In the genomic region with DNA sequence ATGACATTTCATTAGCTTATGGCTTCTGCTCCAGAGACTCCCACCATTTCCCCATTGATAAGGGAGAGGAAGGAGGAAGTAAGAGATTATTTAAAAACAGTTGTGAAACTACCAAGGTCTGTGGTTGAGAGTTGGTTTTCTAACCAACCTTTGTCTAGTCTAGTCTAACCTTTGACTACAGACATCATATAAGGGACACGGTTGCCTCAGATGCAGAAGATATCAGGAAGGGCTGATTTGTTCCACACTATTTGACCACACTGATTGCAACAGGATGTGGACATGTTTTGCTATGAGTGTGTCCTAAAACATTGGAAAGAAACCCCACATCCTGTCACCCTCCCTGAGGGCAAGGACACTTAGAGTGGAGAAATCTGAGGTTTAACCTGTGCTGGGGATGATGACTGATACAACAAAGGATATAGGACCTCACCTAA, we compare ENCODE assay signal across 9 cellular contexts. TPM values are rescaled to one million over a fixed set of nuclear protein-coding genes. Genes with fewer than 3 reads are reported as not detected.
DNase-seq lines count a peak whose midpoint lies in the region; ATAC-seq and TF ChIP-seq lines count a peak whose summit lies in the region.
"Had no signal": no experiment of that assay in that cellular context is flagged by ENCODE, and none has a peak within 500 bp of the region (broad histone marks: within the 10 kb centered on the region; RNA-seq: fewer than 3 reads in every experiment).

No MANE protein-coding gene starts in this region.

- peak; percentile 72 for ATAC-seq in HG02884 (IDR thresholded peaks at IDR 0.05; ENCODE audit: unreplicated experiment)
- peak; percentile 41 for ATAC-seq in lung (ENCODE audit: insufficient read depth, low FRiP score)

- no peaks in the 10 kb centered on the region for H3K9me3 ChIP-seq in lung (ENCODE audit: control insufficient read depth in 2 of 2, insufficient read depth in 1 of 2, low read length in 1 of 2)

- no peak overlapping the region for H3K27ac ChIP-seq in lung (ENCODE audit: low read depth in 1 of 2, low read length in 1 of 2)
- H3K27ac ChIP-seq: 22Rv1 had no signal

- H3K4me1 ChIP-seq in lung (ENCODE audit: control insufficient read depth in 2 of 2, insufficient read depth in 2 of 2, low read length in 2 of 2) = no peaks in the 10 kb centered on the region

- H3K4me3 ChIP-seq in lung = no peak overlapping the region

- no peaks in the 10 kb centered on the region for H3K27me3 ChIP-seq in lung (ENCODE audit: control insufficient read depth, insufficient read depth)

- no peak for TF ChIP-seq CTCF in lung (IDR thresholded peaks at IDR 0.05; ENCODE audit: control extremely low read depth, extremely low read depth)

- no peaks in the 10 kb centered on the region for H3K36me3 ChIP-seq in lung (ENCODE audit: control insufficient read depth in 2 of 2, insufficient read depth in 2 of 2, low read length in 2 of 2)

- 31 to 58% methylated on average over 1 of the region's 1 CpG for WGBS in lung, 2 donors

- peak; percentile 18 for DNase-seq in NCI-H1694 treated with DMSO at 0.1 percent for 48 hours (lab: John Stamatoyannopoulos, UW)
- no peak for DNase-seq in NCI-H1694 (lab: John Stamatoyannopoulos, UW)
- DNase-seq in RPMI7951 (ENCODE audit: low read depth) = peak; percentile 88
- no peak for DNase-seq in lung (ENCODE audit: low spot score)
- DNase-seq in hypothalamus (lab: John Stamatoyannopoulos, UW) = no peak
- no peak for DNase-seq in anterior cingulate cortex (lab: John Stamatoyannopoulos, UW)
- DNase-seq in inferior parietal cortex (ENCODE audit: extremely low spot score) = no peak

RNA-seq across cellular contexts. Expression of a gene that starts 53.0 kb away (rescaled TPM):
- total RNA-seq in RPMI7951 (2014; rRNA removed; shearing (Covaris generic)) = 20.1 and 22.5 TPM in 2 replicates
- 10 to 100 TPM in 1 of 2 donors, 1 to 10 TPM in 1; 7.5 to 15.1 TPM for total RNA-seq in lung
- 10 to 100 TPM in 1 of 2 donors, 1 to 10 TPM in 1; 7.7 to 11.6 TPM for polyA plus RNA-seq in lung

Comparison
In these comparisons a context has a peak if more than half of its experiments do, and no peak if none do; other contexts are left out.
1. DNase-seq: peak in NCI-H1694 treated with DMSO at 0.1 percent for 48 hours (single experiment) and RPMI7951 (single experiment); none in NCI-H1694 (single experiment), lung (single experiment), hypothalamus (0 of 51), anterior cingulate cortex (0 of 58) and inferior parietal cortex (single experiment).